Comparison of ENCODE assay signal across 27 cellular contexts in genomic region chr17:42301022-42301421, GRCh38.
"Had no signal": no experiment of that assay in that cellular context is flagged by ENCODE, and none has a peak within 500 bp of the region (broad histone marks: within the 10 kb centered on the region; RNA-seq: fewer than 3 reads in every experiment).

No MANE protein-coding gene starts in this region.

- H3K36me3 ChIP-seq: SJCRH30, WERI-Rb-1 had no signal

- H3K4me3 Mint-ChIP-seq: activated CD4-positive, alpha-beta T cell treated with anti-CD3 and anti-CD28 coated beads, Interleukin-2, amount 10 ng/mL, durations not matched to agents 24 days and 14 days; activated CD8-positive, alpha-beta memory T cell treated with anti-CD3 and anti-CD28 coated beads, Interleukin-2, amount 10 ng/mL, durations not matched to agents 7 days and 5 days; activated naive CD4-positive, alpha-beta T cell treated with anti-CD3 and anti-CD28 coated beads, Interleukin-2, amount 10 ng/mL, durations not matched to agents 7 days and 5 days; activated naive CD8-positive, alpha-beta T cell had no signal

- H3K9ac ChIP-seq: KMS-11 had no signal

- H3K27me3 Mint-ChIP-seq: activated CD4-positive, alpha-beta T cell treated with anti-CD3 and anti-CD28 coated beads, Interleukin-2, amount 10 ng/mL, durations not matched to agents 24 days and 14 days; activated CD8-positive, alpha-beta memory T cell treated with anti-CD3 and anti-CD28 coated beads, Interleukin-2, amount 10 ng/mL, durations not matched to agents 7 days and 5 days; activated naive CD4-positive, alpha-beta T cell treated with anti-CD3 and anti-CD28 coated beads, Interleukin-2, amount 10 ng/mL, durations not matched to agents 7 days and 5 days; activated naive CD8-positive, alpha-beta T cell had no signal

- H3K4me1 ChIP-seq: ascending aorta had no signal

- ATAC-seq: activated CD8-positive, alpha-beta memory T cell treated with anti-CD3 and anti-CD28 coated beads, Interleukin-2, amount 10 ng/mL, durations not matched to agents 7 days and 5 days; Panc1 had no signal

- H3K27ac Mint-ChIP-seq: activated CD8-positive, alpha-beta memory T cell treated with anti-CD3 and anti-CD28 coated beads, Interleukin-2, amount 10 ng/mL, durations not matched to agents 7 days and 5 days; activated naive CD4-positive, alpha-beta T cell treated with anti-CD3 and anti-CD28 coated beads, Interleukin-2, amount 10 ng/mL, durations not matched to agents 7 days and 5 days; activated naive CD8-positive, alpha-beta T cell had no signal

- H3K4me3 ChIP-seq: ascending aorta, SJCRH30, SK-N-MC had no signal

- H3K27ac ChIP-seq: ascending aorta, KMS-11, SK-N-MC, WERI-Rb-1 had no signal

- H3K27me3 ChIP-seq: ascending aorta, SJCRH30 had no signal

- H3K9me3 Mint-ChIP-seq: activated CD4-positive, alpha-beta T cell treated with anti-CD3 and anti-CD28 coated beads, Interleukin-2, amount 10 ng/mL, durations not matched to agents 24 days and 14 days; activated naive CD4-positive, alpha-beta T cell treated with anti-CD3 and anti-CD28 coated beads, Interleukin-2, amount 10 ng/mL, durations not matched to agents 7 days and 5 days had no signal

- H3K4me2 ChIP-seq: KMS-11 had no signal

- DNase-seq: activated CD4-positive, alpha-beta T cell treated with anti-CD3 and anti-CD28 coated beads for 1 hour; activated CD4-positive, alpha-beta T cell treated with anti-CD3 and anti-CD28 coated beads, Interleukin-2, amount 10 ng/mL, durations not matched to agents 24 days and 14 days; activated CD4-positive, alpha-beta T cell treated with anti-CD3 and anti-CD28 coated beads, Interleukin-2, amount 50 U/mL, for 48 hours; activated CD4-positive, CD25-positive, alpha-beta regulatory T cell; activated CD8-positive, alpha-beta memory T cell treated with anti-CD3 and anti-CD28 coated beads for 24 hours; activated CD8-positive, alpha-beta memory T cell treated with anti-CD3 and anti-CD28 coated beads, Interleukin-2, amount 10 ng/mL, durations not matched to agents 7 days and 5 days; activated CD8-positive, alpha-beta memory T cell treated with anti-CD3 and anti-CD28 coated beads, Interleukin-2, amount 50 U/mL, for 48 hours; activated effector memory CD4-positive, alpha-beta T cell treated with Interleukin-2 at 50 U/mL for 16 hours; activated naive CD4-positive, alpha-beta T cell treated with anti-CD3 and anti-CD28 coated beads, Interleukin-2, amount 10 ng/mL, durations not matched to agents 7 days and 5 days; amygdala; MM.1S; MV-4-11; NCI-H1092; NCI-H1436 treated with DMSO at 0.1 percent for 48 hours; NCI-H1694 treated with DMSO at 0.1 percent for 48 hours; NCI-H2029; NCI-H345; NCI-H524 treated with DMSO at 0.1 percent for 48 hours; SHP77; SJCRH30; T1000; WERI-Rb-1 had no signal

- H3K9me3 ChIP-seq: ascending aorta, SJCRH30 had no signal

- H3K4me1 Mint-ChIP-seq: activated CD8-positive, alpha-beta memory T cell treated with anti-CD3 and anti-CD28 coated beads, Interleukin-2, amount 10 ng/mL, durations not matched to agents 7 days and 5 days had no signal
